27 cellular contexts compared by ENCODE assay signal in the genomic region with DNA sequence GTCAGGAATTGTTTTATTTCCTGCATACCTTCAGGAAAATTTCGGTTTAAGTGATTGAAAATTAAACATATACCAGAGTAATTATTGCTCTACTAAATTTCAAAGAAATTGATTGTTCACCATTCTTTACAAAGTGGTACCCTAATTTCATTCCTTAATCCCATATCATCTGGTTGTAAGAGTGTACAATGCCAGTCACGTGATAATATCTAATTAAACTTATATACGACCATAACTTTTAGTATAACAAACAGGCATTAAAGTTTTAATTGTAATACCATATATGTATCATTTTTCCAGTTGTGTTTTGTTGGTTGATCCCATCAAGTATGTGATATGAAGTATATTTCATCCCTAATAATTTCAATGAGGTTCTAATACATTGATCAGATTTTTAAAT.
"Had no signal": no experiment of that assay in that cellular context is flagged by ENCODE, and none has a peak within 500 bp of the region (broad histone marks: within the 10 kb centered on the region; RNA-seq: fewer than 3 reads in every experiment).

No MANE protein-coding gene starts in this region.

- H3K27me3 ChIP-seq: stomach, suprapubic skin, testis, thyroid gland, tibial artery, tibial nerve, transverse colon, upper lobe of left lung, upper lobe of right lung, uterus, vagina had no signal

- FAIRE-seq: urothelium cell line had no signal

- H3K27ac ChIP-seq: stomach, suprapubic skin, testis, thoracic aorta, thyroid gland, tibial artery, tibial nerve, transverse colon, upper lobe of left lung, upper lobe of right lung, uterus, vagina had no signal

- ATAC-seq: stimulated activated effector memory CD8-positive, alpha-beta T cell treated with anti-CD3 and anti-CD28 coated beads, Interleukin-12 subunit alpha, Interleukin-12 subunit beta, amount 100 ng/mL, for 72 hours; stimulated activated memory B cell treated with anti-CD40 and anti-IgM and Interleukin-4, amounts not matched to agents 10 μg/mL and 1 μg/mL and 100 μg/mL, for 72 hours; stimulated activated naive B cell treated with anti-CD40 and anti-IgM and Interleukin-4, amounts not matched to agents 10 μg/mL and 1 μg/mL and 100 μg/mL, for 72 hours; stimulated activated naive CD8-positive, alpha-beta T cell treated with anti-CD3 and anti-CD28 coated beads, Interleukin-15, amount 100 ng/mL, for 72 hours; stimulated activated naive CD8-positive, alpha-beta T cell treated with anti-CD3 and anti-CD28 coated beads, Interleukin-15, Interleukin-2, amounts not matched to agents 100 U/mL and 50 U/mL, for 24 hours; upper lobe of right lung had no signal

- H3K9me3 ChIP-seq: stomach, suprapubic skin, testis, thoracic aorta, thyroid gland, tibial artery, tibial nerve, transverse colon, upper lobe of left lung, upper lobe of right lung, uterus, vagina had no signal

- H3K4me3 ChIP-seq: stomach, suprapubic skin, testis, thoracic aorta, thyroid gland, tibial artery, tibial nerve, transverse colon, upper lobe of left lung, upper lobe of right lung, uterus, vagina had no signal

- H3K4me1 ChIP-seq: suprapubic skin, testis, thyroid gland, tibial artery, tibial nerve, upper lobe of left lung, upper lobe of right lung, uterus, vagina had no signal

- DNase-seq: stimulated activated CD4-positive, alpha-beta T cell treated with anti-CD3 and anti-CD28 coated beads, Interleukin-2, amount 100 ng/mL, for 48 hours; stimulated activated CD4-positive, alpha-beta T cell treated with anti-CD3 and anti-CD28 coated beads, Interleukin-4, amount 100 ng/mL, for 1 hour; stimulated activated CD4-positive, alpha-beta T cell treated with anti-CD3 and anti-CD28 coated beads, Interleukin-4, amount 100 ng/mL, for 24 hours; stimulated activated CD4-positive, alpha-beta T cell treated with anti-CD3 and anti-CD28 coated beads, Interleukin-4, amount 100 ng/mL, for 4 hours; stimulated activated CD8-positive, alpha-beta memory T cell treated with anti-CD3 and anti-CD28 coated beads, Interleukin-4, amount 100 ng/mL, for 48 hours; stimulated activated naive B cell treated with anti-CD40 and anti-IgM and Interleukin-4, amounts not matched to agents 10 μg/mL and 1 μg/mL and 100 μg/mL, for 72 hours; stimulated activated naive CD4-positive, alpha-beta T cell; stimulated activated naive CD4-positive, alpha-beta T cell treated with Interleukin-2 at 50 U/mL for 16 hours; stimulated activated naive CD8-positive, alpha-beta T cell treated with anti-CD3 and anti-CD28 coated beads, Interleukin-15, amount 100 ng/mL, for 72 hours; stimulated activated naive CD8-positive, alpha-beta T cell treated with anti-CD3 and anti-CD28 coated beads, Interleukin-15, Interleukin-2, amounts not matched to agents 100 U/mL and 50 U/mL, for 24 hours; stomach; substantia nigra; testis; thyroid gland; tibial artery; transverse colon; trophoblast cell; upper lobe of left lung; upper lobe of right lung; uterus had no signal

- H3K36me3 ChIP-seq: stomach, suprapubic skin, thoracic aorta, thyroid gland, tibial artery, tibial nerve, transverse colon, upper lobe of left lung, upper lobe of right lung, uterus, vagina had no signal
